Comparison of ENCODE assay signal across 29 cellular contexts in the genomic region with DNA sequence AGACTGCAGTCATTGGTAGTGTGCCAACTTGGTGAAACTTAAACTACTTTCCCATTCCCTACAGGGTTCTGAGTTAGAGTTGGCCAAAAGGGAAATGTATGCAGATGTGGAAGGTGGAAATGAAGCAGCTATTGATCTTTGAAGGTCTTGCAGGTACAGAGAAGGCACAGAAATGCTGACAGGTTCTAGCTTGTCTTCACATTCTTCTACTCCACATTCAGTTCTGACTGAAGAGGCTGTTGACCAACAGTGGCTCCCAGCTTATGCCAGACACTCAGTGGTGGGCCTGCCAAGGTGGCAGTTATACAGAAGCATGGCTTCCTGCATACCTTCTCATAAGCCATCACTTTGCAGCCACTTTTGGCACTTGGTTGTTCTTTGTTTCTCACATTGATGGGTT.
"Had no signal": no experiment of that assay in that cellular context is flagged by ENCODE, and none has a peak within 500 bp of the region (broad histone marks: within the 10 kb centered on the region; RNA-seq: fewer than 3 reads in every experiment).

No MANE protein-coding gene starts in this region.

- H3K9me3 Mint-ChIP-seq: activated CD4-positive, alpha-beta memory T cell treated with anti-CD3 and anti-CD28 coated beads, Interleukin-2, amount 10 ng/mL, durations not matched to agents 7 days and 5 days; T-helper 1 cell treated with Interleukin-12 subunit alpha and Interleukin-12 subunit beta and Interleukin-4 antibody, amounts not matched to agents 30 μg/mL and 1 μg/mL, for 36 hours; WTC11 had no signal

- H3K27me3 Mint-ChIP-seq: activated CD4-positive, alpha-beta memory T cell treated with anti-CD3 and anti-CD28 coated beads, Interleukin-2, amount 10 ng/mL, durations not matched to agents 7 days and 5 days; activated CD4-positive, alpha-beta T cell treated with anti-CD3 and anti-CD28 coated beads for 36 hours; activated naive CD8-positive, alpha-beta T cell; activated T-cell treated with anti-CD3 and anti-CD28 coated beads, Interleukin-2, amount 50 U/mL, for 24 hours had no signal

- H3K4me2 ChIP-seq: SK-N-SH had no signal

- ATAC-seq: activated CD4-positive, alpha-beta T cell treated with anti-CD3 and anti-CD28 coated beads for 36 hours; activated CD4-positive, CD25-positive, alpha-beta regulatory T cell treated with anti-CD3 and anti-CD28 coated beads, Interleukin-2, amount 50 U/mL, for 24 hours; Panc1; WTC11 had no signal

- H3K4me3 Mint-ChIP-seq: activated CD4-positive, alpha-beta memory T cell treated with anti-CD3 and anti-CD28 coated beads, Interleukin-2, amount 10 ng/mL, durations not matched to agents 7 days and 5 days; activated CD4-positive, alpha-beta T cell treated with anti-CD3 and anti-CD28 coated beads for 36 hours; activated naive CD8-positive, alpha-beta T cell; activated T-cell treated with anti-CD3 and anti-CD28 coated beads, Interleukin-2, amount 50 U/mL, for 24 hours; T-helper 1 cell treated with Interleukin-12 subunit alpha and Interleukin-12 subunit beta and Interleukin-4 antibody, amounts not matched to agents 30 μg/mL and 1 μg/mL, for 36 hours; T-helper 2 cell treated with Interferon-gamma antibody and Interleukin-4, amounts not matched to agents 5 μg/mL and 100 μg/mL, for 36 hours; WTC11 had no signal

- H3K36me3 ChIP-seq: ascending aorta, SJSA1 had no signal

- H3K4me1 ChIP-seq: ascending aorta, SJSA1 had no signal

- H3K27me3 ChIP-seq: ascending aorta, SJSA1 had no signal

- DNase-seq: activated CD4-positive, alpha-beta memory T cell treated with anti-CD3 and anti-CD28 coated beads, Interleukin-2, amount 10 ng/mL, durations not matched to agents 7 days and 5 days; activated CD4-positive, alpha-beta T cell treated with anti-CD3 and anti-CD28 coated beads for 36 hours; activated CD4-positive, alpha-beta T cell treated with anti-CD3 and anti-CD28 coated beads, Interleukin-2, amount 50 U/mL, for 1 hour; activated gamma-delta T cell; activated naive CD4-positive, alpha-beta T cell treated with Interleukin-2 at 50 U/mL for 16 hours; activated T-cell treated with anti-CD3 and anti-CD28 coated beads, Interleukin-2, amount 50 U/mL, for 24 hours; amygdala; Kasumi-1; KG1; MM.1S; MV-4-11; NCI-H1092; NCI-H1436 treated with DMSO at 0.1 percent for 48 hours; NCI-H1694 treated with DMSO at 0.1 percent for 48 hours; NCI-H2029; NCI-H345; NCI-H524 treated with DMSO at 0.1 percent for 48 hours; SHP77; SK-N-SH had no signal

- H3K36me3 Mint-ChIP-seq: WTC11 had no signal

- H3K9me3 ChIP-seq: ascending aorta, SJSA1, SK-N-SH had no signal

- FAIRE-seq: TTC549 had no signal

- H3K27ac ChIP-seq: ascending aorta, SJSA1 had no signal

- H3K27ac Mint-ChIP-seq: activated CD4-positive, alpha-beta memory T cell treated with anti-CD3 and anti-CD28 coated beads, Interleukin-2, amount 10 ng/mL, durations not matched to agents 7 days and 5 days; activated CD4-positive, alpha-beta T cell treated with anti-CD3 and anti-CD28 coated beads for 36 hours; activated naive CD8-positive, alpha-beta T cell; activated T-cell treated with anti-CD3 and anti-CD28 coated beads, Interleukin-2, amount 50 U/mL, for 24 hours; activated T-helper 2 cell treated with anti-CD3 and anti-CD28 coated beads, Interferon-gamma antibody, Interleukin-2, Interleukin-4, amounts not matched to agents 10 μg/mL and 5 μg/mL and 100 μg/mL, durations not matched to agents 14 hours and 24 hours and 36 hours; T-helper 1 cell treated with Interleukin-12 subunit alpha and Interleukin-12 subunit beta and Interleukin-4 antibody, amounts not matched to agents 30 μg/mL and 1 μg/mL, for 36 hours; T-helper 2 cell treated with Interferon-gamma antibody and Interleukin-4, amounts not matched to agents 5 μg/mL and 100 μg/mL, for 36 hours; WTC11 had no signal

- H3K9ac ChIP-seq: SK-N-SH had no signal

- H3K4me3 ChIP-seq: ascending aorta, SJSA1 had no signal
